ENCODE assay signal across 8 cellular contexts in genomic region chr9:101449071-101449721, GRCh38. TPM values are rescaled to one million over a fixed set of nuclear protein-coding genes. Genes with fewer than 3 reads are reported as not detected.
DNase-seq lines count a peak whose midpoint lies in the region; ATAC-seq and TF ChIP-seq lines count a peak whose summit lies in the region.

No MANE protein-coding gene starts in this region.

- H3K27me3 ChIP-seq in esophagus (ENCODE audit: control insufficient read depth in 1 of 2, insufficient read depth in 2 of 2, low read length in 2 of 2): no peaks in the 10 kb centered on the region

- peak; percentile 94 for DNase-seq in D341Med (ENCODE audit: low spot score)
- peak; percentile 24 for DNase-seq in HS-27A (ENCODE audit: low read depth)
- DNase-seq in NOMO-1 (lab: John Stamatoyannopoulos, UW; ENCODE audit: unreplicated experiment in 2 of 2): peak; percentile 68 to 75
- DNase-seq in activated T-cell treated with anti-CD3 and anti-CD28 coated beads, Interleukin-2, amount 50 U/mL, for 4 hours: peak; percentile 20
- DNase-seq in mucosa of descending colon: peak; percentile 80 to 90 (median 89)
- DNase-seq in stimulated activated CD8-positive, alpha-beta memory T cell treated with anti-CD3 and anti-CD28 coated beads, Interleukin-7, amount 100 ng/mL, for 24 hours (ENCODE audit: low read depth): peak; percentile 17

- intact Hi-C loops in mucosa of descending colon (cut with DNase I, micrococcal nuclease): no loop called here

- no peaks in the 10 kb centered on the region for H3K36me3 Mint-ChIP-seq in activated T-cell treated with anti-CD3 and anti-CD28 coated beads, Interleukin-2, amount 50 U/mL, for 4 hours (ENCODE audit: insufficient read depth)

- peak overlapping the region; percentile 55 for H3K4me3 Mint-ChIP-seq in activated T-cell treated with anti-CD3 and anti-CD28 coated beads, Interleukin-2, amount 50 U/mL, for 4 hours

- no peaks in the 10 kb centered on the region for H3K4me1 ChIP-seq in esophagus (ENCODE audit: control insufficient read depth in 2 of 2, insufficient read depth in 2 of 2, low read length in 1 of 2)
- peaks cover 4% of the 10 kb centered on the region for H3K4me1 ChIP-seq in mucosa of descending colon (ENCODE audit: low read depth)

- H3K9me3 ChIP-seq in esophagus (ENCODE audit: control insufficient read depth in 2 of 2, insufficient read depth in 1 of 2, low read depth in 1 of 2, low read length in 1 of 2): no peaks in the 10 kb centered on the region
- H3K9me3 ChIP-seq in mucosa of descending colon: no peaks in the 10 kb centered on the region

- no peaks in the 10 kb centered on the region for H3K36me3 ChIP-seq in esophagus (ENCODE audit: control insufficient read depth in 2 of 2, insufficient read depth in 2 of 2, low read length in 1 of 2)
- no peaks in the 10 kb centered on the region for H3K36me3 ChIP-seq in mucosa of descending colon (ENCODE audit: low read depth)

- no peaks in the 10 kb centered on the region for H3K9me3 Mint-ChIP-seq in activated T-cell treated with anti-CD3 and anti-CD28 coated beads, Interleukin-2, amount 50 U/mL, for 4 hours

- peaks cover 57% of the 10 kb centered on the region for H3K27me3 Mint-ChIP-seq in activated T-cell treated with anti-CD3 and anti-CD28 coated beads, Interleukin-2, amount 50 U/mL, for 4 hours (ENCODE audit: low read depth)

- H3K4me3 ChIP-seq in esophagus (ENCODE audit: low read depth in 1 of 2, low read length in 2 of 2): peak overlapping the region; percentile 46 to 68
- peak overlapping the region; percentile 12 for H3K4me3 ChIP-seq in mucosa of descending colon

- TF ChIP-seq CTCF in mucosa of descending colon (IDR thresholded peaks at IDR 0.05): peak; percentile 31

- H3K27ac ChIP-seq in esophagus (ENCODE audit: low read depth in 2 of 2, low read length in 1 of 2): no peak overlapping the region

- WGBS in esophagus, 2 donors: 1 to 3% methylated on average over 34 to 40 of the region's 40 CpGs

- peaks cover 10% of the 10 kb centered on the region for H3K4me1 Mint-ChIP-seq in activated T-cell treated with anti-CD3 and anti-CD28 coated beads, Interleukin-2, amount 50 U/mL, for 4 hours (ENCODE audit: low read depth)

- peak; percentile 97 for ATAC-seq in GM21381 (IDR thresholded peaks at IDR 0.05; ENCODE audit: unreplicated experiment)
- peak; percentile 95 to 97 for ATAC-seq in activated T-cell treated with anti-CD3 and anti-CD28 coated beads, Interleukin-2, amount 50 U/mL, for 4 hours
- peak; percentile 96 for ATAC-seq in mucosa of descending colon

RNA-seq across cellular contexts. Expression of gene ALDOB, which starts 13.6 kb away (rescaled TPM):
- 1 to 10 TPM in 1 of 3 donors, under 1 TPM in 2; 0.79 to 1.3 (median 0.89) TPM for total RNA-seq in activated T-cell treated with anti-CD3 and anti-CD28 coated beads, Interleukin-2, amount 50 U/mL, for 4 hours
- polyA plus RNA-seq in esophagus: under 1 TPM; 0.08 to 0.12 TPM
- total RNA-seq in mucosa of descending colon: 10 to 100 TPM in 1 of 3 donors, 1 to 10 TPM in 2; 1.6 to 13.8 (median 3.0) TPM

RNA-seq across cellular contexts. Expression of gene ZNF189, which starts 50.5 kb away (rescaled TPM):
- total RNA-seq in activated T-cell treated with anti-CD3 and anti-CD28 coated beads, Interleukin-2, amount 50 U/mL, for 4 hours: 1 to 10 TPM; 5.4 to 7.6 (median 6.6) TPM
- 1 to 10 TPM; 3.4 to 5.2 TPM for polyA plus RNA-seq in esophagus
- total RNA-seq in mucosa of descending colon: 10 to 100 TPM; 13.1 to 27.9 (median 17.7) TPM

RNA-seq across cellular contexts. Expression of gene MRPL50, which starts 50.8 kb away (rescaled TPM):
- 10 to 100 TPM; 18.8 to 19.8 (median 19.6) TPM for total RNA-seq in activated T-cell treated with anti-CD3 and anti-CD28 coated beads, Interleukin-2, amount 50 U/mL, for 4 hours
- 1 to 10 TPM; 5.0 to 6.6 TPM for polyA plus RNA-seq in esophagus
- total RNA-seq in mucosa of descending colon: 10 to 100 TPM in 1 of 3 donors, 1 to 10 TPM in 2; 8.2 to 11.0 (median 8.4) TPM

Comparison
In these comparisons a context has a peak if more than half of its experiments do, and no peak if none do; other contexts are left out.
1. DNase-seq: peak in every context shown above with its lines; median percentile 94 in D341Med; 89 in mucosa of descending colon; 72 in NOMO-1; 24 in HS-27A; 20 in activated T-cell treated with anti-CD3 and anti-CD28 coated beads, Interleukin-2, amount 50 U/mL, for 4 hours; 17 in stimulated activated CD8-positive, alpha-beta memory T cell treated with anti-CD3 and anti-CD28 coated beads, Interleukin-7, amount 100 ng/mL, for 24 hours.